ENCODE assay signal across 9 cellular contexts in the genomic region with DNA sequence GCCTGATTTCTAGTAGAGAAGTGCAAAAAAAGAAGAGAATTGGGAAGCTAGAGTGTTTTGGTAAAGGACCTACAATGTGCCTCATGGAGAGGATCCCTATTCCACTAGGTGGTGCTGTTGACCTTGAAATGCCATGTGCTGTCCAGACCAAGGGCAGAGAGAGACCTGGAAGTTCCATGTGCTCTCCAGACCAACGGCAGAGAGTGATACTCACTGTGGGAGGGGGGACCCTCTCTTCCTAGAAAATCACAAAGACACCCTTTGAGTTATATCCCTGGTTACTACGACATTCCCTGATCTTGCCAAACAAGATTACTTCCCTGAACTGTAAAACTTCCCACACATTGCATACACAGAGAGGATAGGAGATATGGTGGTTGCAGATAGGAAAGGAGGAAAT.
DNase-seq lines count a peak whose midpoint lies in the region; ATAC-seq and TF ChIP-seq lines count a peak whose summit lies in the region.
"Had no signal": no experiment of that assay in that cellular context is flagged by ENCODE, and none has a peak within 500 bp of the region (broad histone marks: within the 10 kb centered on the region; RNA-seq: fewer than 3 reads in every experiment).

No MANE protein-coding gene starts in this region.

- no peaks in the 10 kb centered on the region for H3K9me3 ChIP-seq in OCI-LY7 (ENCODE audit: low read length)

- no peak overlapping the region for H3K4me3 Mint-ChIP-seq in activated CD4-positive, alpha-beta T cell treated with anti-CD3 and anti-CD28 coated beads for 36 hours
- H3K4me3 Mint-ChIP-seq in type B pancreatic cell, result no peak overlapping the region

- no peak overlapping the region for H2AFZ ChIP-seq in OCI-LY7 (ENCODE audit: low read length)
- H2AFZ ChIP-seq: parathyroid adenoma had no signal

- no peaks in the 10 kb centered on the region for H3K79me2 ChIP-seq in OCI-LY7 (ENCODE audit: insufficient read depth, low read depth, low read length)
- H3K79me2 ChIP-seq: parathyroid adenoma had no signal

- POLR2A ChIA-PET in activated CD4-positive, alpha-beta T cell treated with anti-CD3 and anti-CD28 coated beads for 36 hours (lab: Charles Lee), result no interaction called here
- POLR2A ChIA-PET in OCI-LY7 (lab: Charles Lee), result interaction anchor here (1.0 kb wide), 1 partner anchor 37 kb away, joined by 8 read pairs; no protein-coding TSS in a partner anchor

- CTCF ChIA-PET in activated CD4-positive, alpha-beta T cell treated with anti-CD3 and anti-CD28 coated beads for 36 hours (lab: Charles Lee), result interaction anchor here (0.6 kb wide), 1 partner anchor 550 kb away, joined by 3 read pairs; no protein-coding TSS in a partner anchor
- CTCF ChIA-PET in OCI-LY7 (lab: Charles Lee; ENCODE audit: unreplicated experiment), result no interaction called here

- no peak overlapping the region for H3K4me2 ChIP-seq in OCI-LY7 (ENCODE audit: low read length)

- BruUV-seq in OCI-LY7 (replicated peaks; lab: Mats Ljungman, UMichigan), result no TSS peak

- H3K27ac ChIP-seq in OCI-LY7 (ENCODE audit: low read depth, low read length, poor library complexity, severe bottlenecking), result no peak overlapping the region
- H3K27ac ChIP-seq: parathyroid adenoma had no signal

- TF ChIP-seq POLR2A in erythroblast (IDR thresholded peaks at IDR 0.05; ENCODE audit: low read length), result no peak

- peaks cover 13% of the 10 kb centered on the region for H3K9me3 Mint-ChIP-seq in activated CD4-positive, alpha-beta T cell treated with anti-CD3 and anti-CD28 coated beads for 36 hours (ENCODE audit: low read depth)
- peaks cover 19% of the 10 kb centered on the region for H3K9me3 Mint-ChIP-seq in type B pancreatic cell

- no peaks in the 10 kb centered on the region for H3K36me3 ChIP-seq in OCI-LY7 (ENCODE audit: insufficient read depth, low read length)

- no peaks in the 10 kb centered on the region for H3K9me2 ChIP-seq in OCI-LY7 (ENCODE audit: insufficient read depth, low read length)

- intact Hi-C loops in activated CD4-positive, alpha-beta T cell treated with anti-CD3 and anti-CD28 coated beads for 36 hours (cut with DNase I, micrococcal nuclease), result loop anchor here in 1 of 2 experiments (1.0 to 10.0 kb wide), 2 partner anchors 288 to 1076 kb away; no protein-coding TSS in a partner anchor
- intact Hi-C loops in OCI-LY7 (cut with micrococcal nuclease; ENCODE audit: unreplicated experiment) (loop anchor here (2.0 to 5.0 kb wide), 2 partner anchors 290 to 1076 kb away; no protein-coding TSS in a partner anchor), cardiac septum (cut with DNase I) (no loop called here)

- no peaks in the 10 kb centered on the region for H3K27me3 Mint-ChIP-seq in activated CD4-positive, alpha-beta T cell treated with anti-CD3 and anti-CD28 coated beads for 36 hours
- no peaks in the 10 kb centered on the region for H3K27me3 Mint-ChIP-seq in type B pancreatic cell

- no peak overlapping the region for H3K4me3 ChIP-seq in OCI-LY7 (ENCODE audit: low read depth, low read length, poor library complexity, severe bottlenecking)

- no peak overlapping the region for H3K27ac Mint-ChIP-seq in activated CD4-positive, alpha-beta T cell treated with anti-CD3 and anti-CD28 coated beads for 36 hours
- H3K27ac Mint-ChIP-seq in type B pancreatic cell, result no peak overlapping the region

- H4K20me1 ChIP-seq in OCI-LY7 (ENCODE audit: insufficient read depth, low read length), result no peaks in the 10 kb centered on the region

- TF ChIP-seq CTCF in OCI-LY7 (conservative IDR thresholded peaks at IDR 0.05; ENCODE audit: low read length) (peak; percentile 79), type B pancreatic cell (conservative IDR thresholded peaks at IDR 0.05) (peak; percentile 67)

- no peaks in the 10 kb centered on the region for H3K4me1 ChIP-seq in OCI-LY7 (ENCODE audit: insufficient read depth, low read length, poor library complexity, severe bottlenecking)
- H3K4me1 ChIP-seq: parathyroid adenoma had no signal

- no peak for ATAC-seq in activated CD4-positive, alpha-beta T cell treated with anti-CD3 and anti-CD28 coated beads for 36 hours
- ATAC-seq in HG02642 (IDR thresholded peaks at IDR 0.05; ENCODE audit: poor library complexity, unreplicated experiment), result peak; percentile 53
- ATAC-seq in HG03095 (IDR thresholded peaks at IDR 0.05; ENCODE audit: unreplicated experiment), result no peak

- H3K4me1 Mint-ChIP-seq in activated CD4-positive, alpha-beta T cell treated with anti-CD3 and anti-CD28 coated beads for 36 hours, result no peaks in the 10 kb centered on the region
- H3K4me1 Mint-ChIP-seq in type B pancreatic cell (ENCODE audit: unreplicated experiment), result no peaks in the 10 kb centered on the region

- DNase-seq in activated CD4-positive, alpha-beta T cell treated with anti-CD3 and anti-CD28 coated beads for 36 hours, result peak; percentile 45
- no peak for DNase-seq in activated CD4-positive, alpha-beta T cell treated with anti-CD3 and anti-CD28 coated beads for 4 hours
- DNase-seq in OCI-LY7 (ENCODE audit: low spot score) (peak; percentile 44), erythroblast (lab: John Stamatoyannopoulos, UW) (peak; percentile 37 to 61), type B pancreatic cell (ENCODE audit: extremely low spot score, unreplicated experiment) (no peak), cardiac septum (ENCODE audit: low spot score) (no peak)

- no peaks in the 10 kb centered on the region for H3K36me3 Mint-ChIP-seq in activated CD4-positive, alpha-beta T cell treated with anti-CD3 and anti-CD28 coated beads for 36 hours (ENCODE audit: low read depth)
- no peaks in the 10 kb centered on the region for H3K36me3 Mint-ChIP-seq in type B pancreatic cell

Comparison
In these comparisons a context has a peak if more than half of its experiments do, and no peak if none do; other contexts are left out.
1. DNase-seq: peak in activated CD4-positive, alpha-beta T cell treated with anti-CD3 and anti-CD28 coated beads for 36 hours (single experiment), OCI-LY7 (single experiment) and erythroblast (2 of 2); none in activated CD4-positive, alpha-beta T cell treated with anti-CD3 and anti-CD28 coated beads for 4 hours (0 of 2), type B pancreatic cell (single experiment) and cardiac septum (single experiment).